Comparison of ENCODE assay signal across 1 cellular context in the genomic region with DNA sequence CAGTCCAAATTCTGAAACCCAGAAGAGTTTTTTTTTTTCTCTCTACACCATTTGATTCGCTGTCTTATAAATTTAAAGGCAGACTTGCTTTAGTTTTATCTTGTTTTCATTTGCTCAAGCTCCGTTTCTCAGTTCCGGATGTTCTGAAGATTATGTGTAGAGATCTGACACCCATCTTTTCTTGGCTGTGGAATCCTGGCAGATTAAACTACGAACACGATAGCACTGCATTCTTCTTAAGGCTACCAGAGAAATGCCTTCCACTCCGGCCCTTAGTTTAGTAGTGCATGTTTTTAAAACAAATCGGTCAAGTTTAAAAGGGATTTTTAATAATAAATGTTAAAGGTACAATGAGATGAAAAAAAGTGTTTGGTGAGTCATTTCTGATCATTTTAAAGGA.
TF ChIP-seq lines count a peak whose summit lies in the region.

No MANE protein-coding gene starts in this region.

TF ChIP-seq in GM23338, 12 proteins besides CTCF, POLR2A, EP300 and RAD21 (continued from another document):
- TF ChIP-seq, protein P1, sequence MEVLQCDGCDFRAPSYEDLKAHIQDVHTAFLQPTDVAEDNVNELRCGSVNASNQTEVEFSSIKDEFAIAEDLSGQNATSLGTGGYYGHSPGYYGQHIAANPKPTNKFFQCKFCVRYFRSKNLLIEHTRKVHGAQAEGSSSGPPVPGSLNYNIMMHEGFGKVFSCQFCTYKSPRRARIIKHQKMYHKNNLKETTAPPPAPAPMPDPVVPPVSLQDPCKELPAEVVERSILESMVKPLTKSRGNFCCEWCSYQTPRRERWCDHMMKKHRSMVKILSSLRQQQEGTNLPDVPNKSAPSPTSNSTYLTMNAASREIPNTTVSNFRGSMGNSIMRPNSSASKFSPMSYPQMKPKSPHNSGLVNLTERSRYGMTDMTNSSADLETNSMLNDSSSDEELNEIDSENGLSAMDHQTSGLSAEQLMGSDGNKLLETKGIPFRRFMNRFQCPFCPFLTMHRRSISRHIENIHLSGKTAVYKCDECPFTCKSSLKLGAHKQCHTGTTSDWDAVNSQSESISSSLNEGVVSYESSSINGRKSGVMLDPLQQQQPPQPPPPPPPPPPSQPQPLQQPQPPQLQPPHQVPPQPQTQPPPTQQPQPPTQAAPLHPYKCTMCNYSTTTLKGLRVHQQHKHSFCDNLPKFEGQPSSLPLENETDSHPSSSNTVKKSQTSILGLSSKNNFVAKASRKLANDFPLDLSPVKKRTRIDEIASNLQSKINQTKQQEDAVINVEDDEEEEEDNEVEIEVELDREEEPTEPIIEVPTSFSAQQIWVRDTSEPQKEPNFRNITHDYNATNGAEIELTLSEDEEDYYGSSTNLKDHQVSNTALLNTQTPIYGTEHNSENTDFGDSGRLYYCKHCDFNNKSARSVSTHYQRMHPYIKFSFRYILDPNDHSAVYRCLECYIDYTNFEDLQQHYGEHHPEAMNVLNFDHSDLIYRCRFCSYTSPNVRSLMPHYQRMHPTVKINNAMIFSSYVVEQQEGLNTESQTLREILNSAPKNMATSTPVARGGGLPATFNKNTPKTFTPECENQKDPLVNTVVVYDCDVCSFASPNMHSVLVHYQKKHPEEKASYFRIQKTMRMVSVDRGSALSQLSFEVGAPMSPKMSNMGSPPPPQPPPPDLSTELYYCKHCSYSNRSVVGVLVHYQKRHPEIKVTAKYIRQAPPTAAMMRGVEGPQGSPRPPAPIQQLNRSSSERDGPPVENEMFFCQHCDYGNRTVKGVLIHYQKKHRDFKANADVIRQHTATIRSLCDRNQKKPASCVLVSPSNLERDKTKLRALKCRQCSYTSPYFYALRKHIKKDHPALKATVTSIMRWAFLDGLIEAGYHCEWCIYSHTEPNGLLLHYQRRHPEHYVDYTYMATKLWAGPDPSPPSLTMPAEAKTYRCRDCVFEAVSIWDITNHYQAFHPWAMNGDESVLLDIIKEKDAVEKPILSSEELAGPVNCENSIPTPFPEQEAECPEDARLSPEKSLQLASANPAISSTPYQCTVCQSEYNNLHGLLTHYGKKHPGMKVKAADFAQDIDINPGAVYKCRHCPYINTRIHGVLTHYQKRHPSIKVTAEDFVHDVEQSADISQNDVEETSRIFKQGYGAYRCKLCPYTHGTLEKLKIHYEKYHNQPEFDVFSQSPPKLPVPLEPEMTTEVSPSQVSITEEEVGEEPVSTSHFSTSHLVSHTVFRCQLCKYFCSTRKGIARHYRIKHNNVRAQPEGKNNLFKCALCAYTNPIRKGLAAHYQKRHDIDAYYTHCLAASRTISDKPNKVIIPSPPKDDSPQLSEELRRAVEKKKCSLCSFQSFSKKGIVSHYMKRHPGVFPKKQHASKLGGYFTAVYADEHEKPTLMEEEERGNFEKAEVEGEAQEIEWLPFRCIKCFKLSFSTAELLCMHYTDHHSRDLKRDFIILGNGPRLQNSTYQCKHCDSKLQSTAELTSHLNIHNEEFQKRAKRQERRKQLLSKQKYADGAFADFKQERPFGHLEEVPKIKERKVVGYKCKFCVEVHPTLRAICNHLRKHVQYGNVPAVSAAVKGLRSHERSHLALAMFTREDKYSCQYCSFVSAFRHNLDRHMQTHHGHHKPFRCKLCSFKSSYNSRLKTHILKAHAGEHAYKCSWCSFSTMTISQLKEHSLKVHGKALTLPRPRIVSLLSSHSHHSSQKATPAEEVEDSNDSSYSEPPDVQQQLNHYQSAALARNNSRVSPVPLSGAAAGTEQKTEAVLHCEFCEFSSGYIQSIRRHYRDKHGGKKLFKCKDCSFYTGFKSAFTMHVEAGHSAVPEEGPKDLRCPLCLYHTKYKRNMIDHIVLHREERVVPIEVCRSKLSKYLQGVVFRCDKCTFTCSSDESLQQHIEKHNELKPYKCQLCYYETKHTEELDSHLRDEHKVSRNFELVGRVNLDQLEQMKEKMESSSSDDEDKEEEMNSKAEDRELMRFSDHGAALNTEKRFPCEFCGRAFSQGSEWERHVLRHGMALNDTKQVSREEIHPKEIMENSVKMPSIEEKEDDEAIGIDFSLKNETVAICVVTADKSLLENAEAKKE (CRISPR knock-in tag; IDR thresholded peaks at IDR 0.05), result no peak
- TF ChIP-seq POLR2AphosphoS5 (IDR thresholded peaks at IDR 0.05; ENCODE audit: low read depth), result no peak
- TF ChIP-seq CREB1 (CRISPR knock-in tag; IDR thresholded peaks at IDR 0.05; ENCODE audit: low read depth), result no peak
- no peak for TF ChIP-seq JUNB (IDR thresholded peaks at IDR 0.05; ENCODE audit: unreplicated experiment)
- no peak for TF ChIP-seq ZNF114 (CRISPR knock-in tag; IDR thresholded peaks at IDR 0.05)
- no peak for TF ChIP-seq NANOG (IDR thresholded peaks at IDR 0.05; ENCODE audit: borderline replicate concordance)
- no peak for TF ChIP-seq ZNF331 (CRISPR knock-in tag; IDR thresholded peaks at IDR 0.05; ENCODE audit: low read depth)
- TF ChIP-seq EZH2 (IDR thresholded peaks at IDR 0.05; ENCODE audit: low read depth, unreplicated experiment), result no peak
- no peak for TF ChIP-seq STAT1 (IDR thresholded peaks at IDR 0.05; ENCODE audit: unreplicated experiment)
